Comparison of ENCODE assay signal across 13 cellular contexts in genomic region chr7:22351878-22352277, GRCh38. TPM values are rescaled to one million over a fixed set of nuclear protein-coding genes. Genes with fewer than 3 reads are reported as not detected.
DNase-seq lines count a peak whose midpoint lies in the region; ATAC-seq and TF ChIP-seq lines count a peak whose summit lies in the region.
"Had no signal": no experiment of that assay in that cellular context is flagged by ENCODE, and none has a peak within 500 bp of the region (broad histone marks: within the 10 kb centered on the region; RNA-seq: fewer than 3 reads in every experiment).

No MANE protein-coding gene starts in this region.

- H3K9me2 ChIP-seq in Loucy (replicated peaks; ENCODE audit: low read depth, low read length) = no peaks in the 10 kb centered on the region

- H4K20me1 ChIP-seq in Loucy (ENCODE audit: insufficient read depth, low read length, poor library complexity, severe bottlenecking) = no peaks in the 10 kb centered on the region

- TF ChIP-seq CTCF in Loucy (conservative IDR thresholded peaks at IDR 0.05; ENCODE audit: low read length) = no peak
- no peak for TF ChIP-seq CTCF in dorsolateral prefrontal cortex (IDR thresholded peaks at IDR 0.05 in 54 of 56, conservative IDR thresholded peaks at IDR 0.05 in 2 of 56; ENCODE audit: low read depth in 1 of 56, partially characterized antibody in 56 of 56)
- TF ChIP-seq CTCF in spleen (IDR thresholded peaks at IDR 0.05 in 8 of 11, conservative IDR thresholded peaks at IDR 0.05 in 3 of 11) = no peak

- peaks cover 29% of the 10 kb centered on the region for H3K27me3 Mint-ChIP-seq in activated CD4-positive, alpha-beta T cell treated with anti-CD3 and anti-CD28 coated beads for 36 hours

- no peak for DNase-seq in dorsolateral prefrontal cortex
- no peak for DNase-seq in spleen
- DNase-seq in activated CD4-positive, alpha-beta T cell treated with anti-CD3 and anti-CD28 coated beads for 36 hours = no peak
- no peak for DNase-seq in SW480 (ENCODE audit: low spot score)
- DNase-seq: activated T-cell treated with anti-CD3 and anti-CD28 coated beads, Interleukin-2, amount 50 U/mL, for 48 hours; esophagus squamous epithelium had no signal

- no peak overlapping the region for H2AFZ ChIP-seq in Loucy (ENCODE audit: low read length)

- CTCF ChIA-PET in activated CD4-positive, alpha-beta T cell treated with anti-CD3 and anti-CD28 coated beads for 36 hours (lab: Charles Lee) = no interaction called here

- H3K9me3 ChIP-seq in Loucy (ENCODE audit: insufficient read depth, low read depth, low read length) (0 out of 2 replicates have a peak, but pooled peaks cover 3% of the 10 kb centered on the region), spleen (peaks cover 0 to 24% (median 16%) of the 10 kb centered on the region in 8 donors)
- H3K9me3 ChIP-seq: adrenal gland, esophagus squamous epithelium had no signal

- no peaks in the 10 kb centered on the region for H3K9me3 Mint-ChIP-seq in activated CD4-positive, alpha-beta T cell treated with anti-CD3 and anti-CD28 coated beads for 36 hours (ENCODE audit: low read depth)

- TF ChIP-seq POLR2A in GM18505 (IDR thresholded peaks at IDR 0.05; ENCODE audit: borderline replicate concordance, extremely low read depth, insufficient read depth, insufficient read length) (no peak), spleen (IDR thresholded peaks at IDR 0.05) (no peak)

- peak overlapping the region; percentile 3 for H3K4me2 ChIP-seq in Loucy (ENCODE audit: low read depth, low read length, poor library complexity, severe bottlenecking)

- no peak overlapping the region for H3K9ac ChIP-seq in Loucy (ENCODE audit: low read depth, low read length, poor library complexity, severe bottlenecking)

- H3K36me3 ChIP-seq in Loucy (ENCODE audit: insufficient read depth, low read length) (no peaks in the 10 kb centered on the region), spleen (no peaks in the 10 kb centered on the region)
- H3K36me3 ChIP-seq: adrenal gland, esophagus squamous epithelium had no signal

- intact Hi-C loops in dorsolateral prefrontal cortex (cut with DNase I) (loop anchor here (5.0 to 10.0 kb wide), 2 partner anchors 100 to 103 kb away; no protein-coding TSS in a partner anchor), spleen (cut with DNase I; ENCODE audit: low total_unique reads) (loop anchor here (10.0 kb wide), 1 partner anchor 93 kb away; no protein-coding TSS in a partner anchor)
- intact Hi-C loops in activated CD4-positive, alpha-beta T cell treated with anti-CD3 and anti-CD28 coated beads for 36 hours (cut with DNase I, micrococcal nuclease) = no loop called here

- POLR2A ChIA-PET in activated CD4-positive, alpha-beta T cell treated with anti-CD3 and anti-CD28 coated beads for 36 hours (lab: Charles Lee) = no interaction called here

- H3K27me3 ChIP-seq in Loucy (ENCODE audit: insufficient read depth, low read length, poor library complexity, severe bottlenecking) = no peaks in the 10 kb centered on the region
- H3K27me3 ChIP-seq in dorsolateral prefrontal cortex = peaks cover 0 to 5% (median 0%) of the 10 kb centered on the region in 45 donors
- peaks cover 0 to 22% (median 3%) of the 10 kb centered on the region in 7 donors for H3K27me3 ChIP-seq in spleen (replicated peaks in 1 of 7)

- no peaks in the 10 kb centered on the region for H3F3A ChIP-seq in Loucy (ENCODE audit: low read depth)

- no peak overlapping the region for H3K27ac Mint-ChIP-seq in activated CD4-positive, alpha-beta T cell treated with anti-CD3 and anti-CD28 coated beads for 36 hours
- H3K27ac Mint-ChIP-seq: mesothelial cell of epicardium had no signal

- H3K36me3 Mint-ChIP-seq in activated CD4-positive, alpha-beta T cell treated with anti-CD3 and anti-CD28 coated beads for 36 hours (ENCODE audit: low read depth) = no peaks in the 10 kb centered on the region

- H3K79me2 ChIP-seq in Loucy (ENCODE audit: insufficient read depth, low read length) = peaks cover 27% of the 10 kb centered on the region

- ATAC-seq in GM18505 (IDR thresholded peaks at IDR 0.05; ENCODE audit: unreplicated experiment) (peak; percentile 3), GM21423 (IDR thresholded peaks at IDR 0.05; ENCODE audit: unreplicated experiment) (no peak), HG02840 (IDR thresholded peaks at IDR 0.05; ENCODE audit: low FRiP score, unreplicated experiment) (no peak)
- no peak for ATAC-seq in activated CD4-positive, alpha-beta T cell treated with anti-CD3 and anti-CD28 coated beads for 36 hours

- no peak overlapping the region for H3K4me3 Mint-ChIP-seq in activated CD4-positive, alpha-beta T cell treated with anti-CD3 and anti-CD28 coated beads for 36 hours
- H3K4me3 Mint-ChIP-seq: mesothelial cell of epicardium had no signal

- H3K4me1 Mint-ChIP-seq in activated CD4-positive, alpha-beta T cell treated with anti-CD3 and anti-CD28 coated beads for 36 hours = peaks cover 3% of the 10 kb centered on the region

- H3K4me1 ChIP-seq in Loucy (ENCODE audit: insufficient read depth, low read length, poor library complexity, severe bottlenecking) (peaks cover 30% of the 10 kb centered on the region), spleen (peaks cover 0 to 16% (median 4%) of the 10 kb centered on the region in 6 donors)

- H3K27ac ChIP-seq in dorsolateral prefrontal cortex (peak overlapping the region in 49 of 59 donors; percentile 0 to 90 (median 54)), spleen (peak overlapping the region in 7 of 8 donors; percentile 17 to 69 (median 48))
- H3K27ac ChIP-seq: adrenal gland, coronary artery, esophagus squamous epithelium had no signal

- no peak overlapping the region for H3K4me3 ChIP-seq in Loucy (ENCODE audit: low read length, poor library complexity, severe bottlenecking)
- peak overlapping the region in 5 of 59 donors; percentile 6 to 15 (median 12) for H3K4me3 ChIP-seq in dorsolateral prefrontal cortex
- H3K4me3 ChIP-seq in spleen = no peak overlapping the region
- H3K4me3 ChIP-seq: adrenal gland, coronary artery, esophagus squamous epithelium had no signal

- WGBS in spleen, 5 donors = 32 to 58% (median 49%) methylated on average over 2 of the region's 2 CpGs

RNA-seq across cellular contexts. Expression of gene RAPGEF5, which starts 5.1 kb away (rescaled TPM):
- total RNA-seq in dorsolateral prefrontal cortex (100 to 1,000 TPM; 181 to 405 (median 243) TPM), spleen (100 to 1,000 TPM; 160 to 335 (median 235) TPM)
- 10 to 100 TPM; 10.2 to 28.6 (median 11.1) TPM for polyA plus RNA-seq in spleen
- total RNA-seq in activated CD4-positive, alpha-beta T cell treated with anti-CD3 and anti-CD28 coated beads for 36 hours = 1 to 10 TPM; 1.3 to 1.5 TPM

Comparison
In these comparisons a context has a peak if more than half of its experiments do, and no peak if none do; other contexts are left out.
1. RNA of gene RAPGEF5, which starts 5.1 kb away (total RNA-seq): 181 to 405 TPM in dorsolateral prefrontal cortex and 160 to 335 TPM in spleen; 1.3 to 1.5 TPM in activated CD4-positive, alpha-beta T cell treated with anti-CD3 and anti-CD28 coated beads for 36 hours; every median in the first group is over 10 times any median in the second.
2. intact Hi-C loops: an anchor here in dorsolateral prefrontal cortex (5.0 to 10.0 kb wide) and spleen (10.0 kb wide); none called in activated CD4-positive, alpha-beta T cell treated with anti-CD3 and anti-CD28 coated beads for 36 hours.